15 cellular contexts compared by ENCODE assay signal in genomic region chr7:37259381-37259821, GRCh38.
DNase-seq lines count a peak whose midpoint lies in the region; ATAC-seq and TF ChIP-seq lines count a peak whose summit lies in the region.
"Had no signal": no experiment of that assay in that cellular context is flagged by ENCODE, and none has a peak within 500 bp of the region (broad histone marks: within the 10 kb centered on the region; RNA-seq: fewer than 3 reads in every experiment).

No MANE protein-coding gene starts in this region.

- no peaks in the 10 kb centered on the region for H3K9me2 ChIP-seq in Karpas-422 (replicated peaks; ENCODE audit: insufficient read depth, low read length)

- H4K20me1 ChIP-seq in Karpas-422 (ENCODE audit: insufficient read depth, low read depth, low read length) = no peaks in the 10 kb centered on the region

- H3K4me2 ChIP-seq in Karpas-422 (ENCODE audit: low read depth, low read length, poor library complexity, severe bottlenecking) = peak overlapping the region; percentile 13

- POLR2A ChIA-PET in naive thymus-derived CD4-positive, alpha-beta T cell (lab: Charles Lee) = no interaction called here
- POLR2A ChIA-PET in T-cell (lab: Charles Lee) = interaction anchor here in 1 of 2 donors (0.5 kb wide), 1 partner anchor 1002 kb away, joined by 3 read pairs; no protein-coding TSS in a partner anchor

- H3K27me3 ChIP-seq in Karpas-422 (ENCODE audit: low read length) = no peaks in the 10 kb centered on the region
- H3K27me3 ChIP-seq in naive thymus-derived CD4-positive, alpha-beta T cell (ENCODE audit: control insufficient read depth in 2 of 2, insufficient read depth in 2 of 2, low read length in 2 of 2) = no peaks in the 10 kb centered on the region
- H3K27me3 ChIP-seq in Peyer's patch = no peaks in the 10 kb centered on the region
- H3K27me3 ChIP-seq: tibial artery had no signal

- H3K27me3 Mint-ChIP-seq in T-helper 1 cell treated with Interleukin-12 subunit alpha and Interleukin-12 subunit beta and Interleukin-4 antibody, amounts not matched to agents 30 μg/mL and 1 μg/mL, for 36 hours (ENCODE audit: low read depth) = no peaks in the 10 kb centered on the region
- no peaks in the 10 kb centered on the region for H3K27me3 Mint-ChIP-seq in naive thymus-derived CD4-positive, alpha-beta T cell
- no peaks in the 10 kb centered on the region for H3K27me3 Mint-ChIP-seq in T-cell

- H3K4me1 Mint-ChIP-seq in T-helper 1 cell treated with Interleukin-12 subunit alpha and Interleukin-12 subunit beta and Interleukin-4 antibody, amounts not matched to agents 30 μg/mL and 1 μg/mL, for 36 hours (ENCODE audit: low read depth) = peaks cover 27% of the 10 kb centered on the region
- peaks cover 25 to 50% (median 38%) of the 10 kb centered on the region in 7 donors for H3K4me1 Mint-ChIP-seq in naive thymus-derived CD4-positive, alpha-beta T cell
- H3K4me1 Mint-ChIP-seq in T-cell = peaks cover 22 to 38% (median 36%) of the 10 kb centered on the region in 3 donors

- peak; percentile 36 for ATAC-seq in naive thymus-derived CD4-positive, alpha-beta T cell
- no peak for ATAC-seq in T-cell (replicated peaks in 1 of 4)

- H3K9me3 ChIP-seq in Karpas-422 (ENCODE audit: low read length) (no peaks in the 10 kb centered on the region), SK-N-MC (ENCODE audit: low read depth, low read length) (no peaks in the 10 kb centered on the region), Peyer's patch (no peaks in the 10 kb centered on the region)
- H3K9me3 ChIP-seq in naive thymus-derived CD4-positive, alpha-beta T cell (ENCODE audit: control insufficient read depth in 2 of 3, low read length in 3 of 3) = no peaks in the 10 kb centered on the region
- H3K9me3 ChIP-seq: tibial artery had no signal

- H3K9me3 Mint-ChIP-seq in T-helper 1 cell treated with Interleukin-12 subunit alpha and Interleukin-12 subunit beta and Interleukin-4 antibody, amounts not matched to agents 30 μg/mL and 1 μg/mL, for 36 hours = no peaks in the 10 kb centered on the region
- H3K9me3 Mint-ChIP-seq in naive thymus-derived CD4-positive, alpha-beta T cell = no peaks in the 10 kb centered on the region
- H3K9me3 Mint-ChIP-seq in T-cell = no peaks in the 10 kb centered on the region

- peak overlapping the region; percentile 50 for H3K27ac Mint-ChIP-seq in T-helper 1 cell treated with Interleukin-12 subunit alpha and Interleukin-12 subunit beta and Interleukin-4 antibody, amounts not matched to agents 30 μg/mL and 1 μg/mL, for 36 hours
- peak overlapping the region; percentile 9 to 77 (median 59) for H3K27ac Mint-ChIP-seq in naive thymus-derived CD4-positive, alpha-beta T cell
- peak overlapping the region in 1 of 2 donors; percentile 28 for H3K27ac Mint-ChIP-seq in T-cell
- H3K27ac Mint-ChIP-seq: HFFc6 had no signal

- H2AFZ ChIP-seq in Karpas-422 (ENCODE audit: low read length) = no peak overlapping the region

- TF ChIP-seq CTCF in Peyer's patch (IDR thresholded peaks at IDR 0.05) = no peak

- no peak overlapping the region for H3K4me3 Mint-ChIP-seq in T-helper 1 cell treated with Interleukin-12 subunit alpha and Interleukin-12 subunit beta and Interleukin-4 antibody, amounts not matched to agents 30 μg/mL and 1 μg/mL, for 36 hours
- peak overlapping the region in 4 of 10 donors; percentile 14 to 46 (median 30) for H3K4me3 Mint-ChIP-seq in naive thymus-derived CD4-positive, alpha-beta T cell
- H3K4me3 Mint-ChIP-seq in T-cell = no peak overlapping the region
- H3K4me3 Mint-ChIP-seq: HFFc6 had no signal

- no peak for TF ChIP-seq POLR2A in Peyer's patch (IDR thresholded peaks at IDR 0.05)

- H3K9ac ChIP-seq in Karpas-422 (ENCODE audit: low read length) = no peak overlapping the region
- no peak overlapping the region for H3K9ac ChIP-seq in SK-N-MC (ENCODE audit: insufficient read length)

- intact Hi-C loops in naive thymus-derived CD4-positive, alpha-beta T cell (cut with micrococcal nuclease) = no loop called here

- H3K27ac ChIP-seq in Karpas-422 (ENCODE audit: low read length) (peak overlapping the region; percentile 39; the same call in 1 of the 2 replicates), SK-N-MC (no peak overlapping the region), Peyer's patch (no peak overlapping the region)
- no peak overlapping the region for H3K27ac ChIP-seq in naive thymus-derived CD4-positive, alpha-beta T cell (ENCODE audit: low read depth, low read length)
- H3K27ac ChIP-seq: tibial artery had no signal

- H3K4me1 ChIP-seq in Karpas-422 (ENCODE audit: low read length) (peaks cover 22% of the 10 kb centered on the region), Peyer's patch (no peaks in the 10 kb centered on the region)
- H3K4me1 ChIP-seq in naive thymus-derived CD4-positive, alpha-beta T cell (ENCODE audit: control insufficient read depth in 2 of 2, insufficient read depth in 2 of 2, low read length in 2 of 2) = no peaks in the 10 kb centered on the region
- H3K4me1 ChIP-seq: tibial artery had no signal

- H3K79me2 ChIP-seq in Karpas-422 (ENCODE audit: low read length) = peaks cover 31% of the 10 kb centered on the region

- H3K36me3 ChIP-seq in Karpas-422 (ENCODE audit: insufficient read depth, low read length) (peaks cover 6% of the 10 kb centered on the region), SK-N-MC (ENCODE audit: insufficient read depth, low read length) (no peaks in the 10 kb centered on the region), Peyer's patch (peaks cover 0 to 3% (median 0%) of the 10 kb centered on the region in 3 donors)
- peaks cover 0 to 40% (median 5%) of the 10 kb centered on the region in 3 experiments for H3K36me3 ChIP-seq in naive thymus-derived CD4-positive, alpha-beta T cell (ENCODE audit: control insufficient read depth in 2 of 3, insufficient read depth in 3 of 3, low read length in 3 of 3)
- H3K36me3 ChIP-seq: tibial artery had no signal

- peaks cover 19% of the 10 kb centered on the region for H3K36me3 Mint-ChIP-seq in T-helper 1 cell treated with Interleukin-12 subunit alpha and Interleukin-12 subunit beta and Interleukin-4 antibody, amounts not matched to agents 30 μg/mL and 1 μg/mL, for 36 hours (ENCODE audit: low read depth)
- peaks cover 9 to 44% (median 33%) of the 10 kb centered on the region in 5 donors for H3K36me3 Mint-ChIP-seq in naive thymus-derived CD4-positive, alpha-beta T cell
- H3K36me3 Mint-ChIP-seq in T-cell = peaks cover 41% of the 10 kb centered on the region

- CTCF ChIA-PET in naive thymus-derived CD4-positive, alpha-beta T cell (lab: Charles Lee) = interaction anchor here (0.6 kb wide), 2 partner anchors 25 to 27 kb away, joined by 3 read pairs; no protein-coding TSS in a partner anchor
- CTCF ChIA-PET in T-cell (lab: Charles Lee) = interaction anchor here in 1 of 2 donors (0.5 kb wide), 1 partner anchor 502 kb away, joined by 3 read pairs; no protein-coding TSS in a partner anchor

- DNase-seq in T-helper 1 cell (no peak), Karpas-422 (peak; percentile 51), SK-N-MC (ENCODE audit: low read depth, low spot score) (no peak), T-cell (no peak), Peyer's patch (no peak), medulla oblongata (ENCODE audit: extremely low spot score) (no peak)
- no peak for DNase-seq in naive thymus-derived CD4-positive, alpha-beta T cell
- DNase-seq: activated CD4-positive, alpha-beta T cell treated with anti-CD3 and anti-CD28 coated beads for 4 hours; effector CD4-positive, alpha-beta T cell; foreskin fibroblast; HFFc6; NCI-H146; occipital lobe; tibial artery had no signal

- H3K4me3 ChIP-seq in Karpas-422 (ENCODE audit: low read length) (no peak overlapping the region), SK-N-MC (peak overlapping the region; percentile 36), Peyer's patch (no peak overlapping the region)
- H3K4me3 ChIP-seq in naive thymus-derived CD4-positive, alpha-beta T cell (ENCODE audit: low read length) = no peak overlapping the region
- H3K4me3 ChIP-seq: tibial artery had no signal
